In the genomic region with DNA sequence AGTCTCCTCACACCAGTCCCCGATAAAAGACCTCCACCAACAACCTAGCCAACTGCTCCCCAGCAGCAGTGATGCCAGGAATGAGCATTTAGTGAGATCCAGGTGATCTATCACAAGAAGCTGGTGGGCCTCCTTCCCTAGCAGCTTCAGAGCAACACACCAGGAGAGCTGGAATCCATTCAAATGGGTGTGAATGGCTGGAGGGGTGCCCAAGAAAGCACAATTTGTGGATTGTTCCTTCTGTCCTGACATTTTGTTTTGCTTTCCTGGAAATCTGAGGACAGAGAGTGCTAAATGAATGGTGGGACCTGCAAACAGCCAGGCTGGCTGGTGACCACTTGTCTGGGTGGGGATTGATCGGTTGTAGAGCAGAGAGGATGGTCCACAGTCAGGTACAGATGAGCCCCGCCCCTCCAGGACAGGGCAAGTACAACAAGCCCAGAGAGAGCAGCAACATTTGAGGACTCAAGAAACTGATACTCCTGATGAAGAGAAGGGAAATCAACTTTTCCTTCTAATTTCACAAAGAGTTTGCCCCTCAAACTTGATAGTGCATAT, we compare ENCODE assay signal across 13 cellular contexts.
DNase-seq lines count a peak whose midpoint lies in the region; ATAC-seq, FAIRE-seq and TF ChIP-seq lines count a peak whose summit lies in the region.
"Had no signal": no experiment of that assay in that cellular context is flagged by ENCODE, and none has a peak within 500 bp of the region (broad histone marks: within the 10 kb centered on the region; RNA-seq: fewer than 3 reads in every experiment).

No MANE protein-coding gene starts in this region.

- TF ChIP-seq CTCF in heart right ventricle (IDR thresholded peaks at IDR 0.05), result no peak
- TF ChIP-seq CTCF in keratinocyte (optimal IDR thresholded peaks at IDR 0.05 in 1 of 3, IDR thresholded peaks at IDR 0.05 in 1 of 3, conservative IDR thresholded peaks at IDR 0.05 in 1 of 3; ENCODE audit: extremely low read depth in 1 of 3, insufficient read depth in 2 of 3, low read length in 3 of 3), result no peak
- TF ChIP-seq CTCF in prostate gland (IDR thresholded peaks at IDR 0.05), result no peak
- no peak for TF ChIP-seq CTCF in nephron progenitor cell (IDR thresholded peaks at IDR 0.05)

- H3K4me2 ChIP-seq in keratinocyte (ENCODE audit: control insufficient read depth, extremely low read depth, insufficient read depth, low read depth, low read length), result peak overlapping the region; percentile 18

- H3K4me1 Mint-ChIP-seq in nephron progenitor cell, result peaks cover 6% of the 10 kb centered on the region
- peaks cover 2% of the 10 kb centered on the region for H3K4me1 Mint-ChIP-seq in T-helper 17 cell

- FAIRE-seq in keratinocyte (lab: Jason Lieb, UNC), result peak; percentile 55
- FAIRE-seq: HTR-8/SVneo had no signal

- 76 to 83% methylated on average over 3 of the region's 3 CpGs for WGBS in heart right ventricle, 2 donors
- WGBS in prostate gland, result 77% methylated on average over 3 of the region's 3 CpGs

- H3K27me3 Mint-ChIP-seq in nephron progenitor cell (ENCODE audit: low read depth, poor library complexity) (peaks cover 9% of the 10 kb centered on the region), T-helper 17 cell (peaks cover 26% of the 10 kb centered on the region)

- no peak overlapping the region for H3K4me3 Mint-ChIP-seq in nephron progenitor cell
- H3K4me3 Mint-ChIP-seq in T-helper 17 cell, result no peak overlapping the region
- H3K4me3 Mint-ChIP-seq: HFFc6 had no signal

- H3K36me3 Mint-ChIP-seq in nephron progenitor cell (ENCODE audit: low read depth) (no peaks in the 10 kb centered on the region), T-helper 17 cell (ENCODE audit: low read depth) (no peaks in the 10 kb centered on the region)

- no peaks in the 10 kb centered on the region for H3K79me2 ChIP-seq in keratinocyte (ENCODE audit: control insufficient read depth, insufficient read depth, low read length)

- H3K36me3 ChIP-seq in heart right ventricle, result no peaks in the 10 kb centered on the region
- H3K36me3 ChIP-seq in keratinocyte (ENCODE audit: control insufficient read depth in 2 of 2, extremely low read depth in 1 of 2, insufficient read depth in 2 of 2, low read length in 2 of 2), result no peaks in the 10 kb centered on the region
- no peaks in the 10 kb centered on the region for H3K36me3 ChIP-seq in prostate gland

- DNase-seq in left cardiac atrium, result peak; percentile 25
- no peak for DNase-seq in heart right ventricle
- DNase-seq in keratinocyte (ENCODE audit: low read depth, low spot score), result no peak
- DNase-seq in prostate gland (ENCODE audit: low spot score), result peak; percentile 5
- no peak for DNase-seq in amygdala (lab: John Stamatoyannopoulos, UW)
- DNase-seq in nephron progenitor cell, result no peak
- no peak for DNase-seq in T-helper 17 cell
- DNase-seq: GF-D8, HCEC 1CT, HFFc6 had no signal

- no peaks in the 10 kb centered on the region for H3K4me1 ChIP-seq in heart right ventricle
- peaks cover 33% of the 10 kb centered on the region for H3K4me1 ChIP-seq in keratinocyte (ENCODE audit: control insufficient read depth, extremely low read depth, insufficient read depth, low read length)
- H3K4me1 ChIP-seq in prostate gland (replicated peaks), result no peaks in the 10 kb centered on the region

- no peak overlapping the region for H3K4me3 ChIP-seq in heart right ventricle
- no peak overlapping the region for H3K4me3 ChIP-seq in keratinocyte (ENCODE audit: control insufficient read depth in 2 of 3, extremely low read depth in 1 of 3, insufficient read depth in 2 of 3, low read depth in 1 of 3, low read length in 3 of 3)
- H3K4me3 ChIP-seq in prostate gland, result no peak overlapping the region

- H2AFZ ChIP-seq in keratinocyte (ENCODE audit: control insufficient read depth, low read length), result no peak overlapping the region

- TF ChIP-seq POLR2A in prostate gland (IDR thresholded peaks at IDR 0.05), result no peak

- H3K9me3 ChIP-seq in heart right ventricle (peaks cover 0 to 5% (median 0%) of the 10 kb centered on the region in 11 donors), keratinocyte (ENCODE audit: control insufficient read depth, low read depth, low read length) (no peaks in the 10 kb centered on the region), prostate gland (no peaks in the 10 kb centered on the region), T-helper 17 cell (ENCODE audit: control insufficient read depth, low read length, poor library complexity, severe bottlenecking) (no peaks in the 10 kb centered on the region)

- intact Hi-C loops in left cardiac atrium (cut with DNase I) (no loop called here), heart right ventricle (cut with DNase I) (no loop called here), prostate gland (cut with DNase I) (no loop called here)

- H3K27me3 ChIP-seq in heart right ventricle (peaks cover 0 to 6% (median 0%) of the 10 kb centered on the region in 7 donors), keratinocyte (ENCODE audit: control insufficient read depth, extremely low read depth, insufficient read depth, low read length) (no peaks in the 10 kb centered on the region), prostate gland (replicated peaks; ENCODE audit: insufficient read depth) (no peaks in the 10 kb centered on the region)

- no peaks in the 10 kb centered on the region for H3K9me1 ChIP-seq in keratinocyte (ENCODE audit: control insufficient read depth, extremely low read depth, insufficient read depth, low read length)

- ATAC-seq in left cardiac atrium (no peak), heart right ventricle (no peak), HG02610 (IDR thresholded peaks at IDR 0.05; ENCODE audit: unreplicated experiment) (no peak), T-helper 17 cell (no peak)

- H3K9ac ChIP-seq in keratinocyte (ENCODE audit: control insufficient read depth, extremely low read depth, insufficient read depth, low read length), result no peak overlapping the region

- peaks cover 12% of the 10 kb centered on the region for H3K9me3 Mint-ChIP-seq in nephron progenitor cell

- H4K20me1 ChIP-seq in keratinocyte (ENCODE audit: control insufficient read depth, extremely low read depth, insufficient read depth, low read length), result no peaks in the 10 kb centered on the region

- no peak overlapping the region for H3K27ac ChIP-seq in heart right ventricle
- H3K27ac ChIP-seq in keratinocyte (ENCODE audit: control insufficient read depth, insufficient read depth, low read length), result no peak overlapping the region
- no peak overlapping the region for H3K27ac ChIP-seq in prostate gland
- H3K27ac ChIP-seq: 22Rv1 had no signal

- dilution Hi-C loops in keratinocyte (cut with MboI; ENCODE audit: extremely low pct_ligation_motif_present, low sequenced_read_pairs), result no loop called here

- no peak overlapping the region for H3K27ac Mint-ChIP-seq in nephron progenitor cell
- H3K27ac Mint-ChIP-seq in T-helper 17 cell, result no peak overlapping the region
- H3K27ac Mint-ChIP-seq: HFFc6 had no signal

Comparison
In these comparisons a context has a peak if more than half of its experiments do, and no peak if none do; other contexts are left out.
1. DNase-seq: peak in left cardiac atrium (single experiment) and prostate gland (single experiment); none in heart right ventricle (0 of 2), keratinocyte (single experiment), amygdala (0 of 56), nephron progenitor cell (single experiment) and T-helper 17 cell (0 of 3).